In genomic region chr2:106294182-106294581, GRCh38 we compare ENCODE assay signal across 29 cellular contexts.
"Had no signal": no experiment of that assay in that cellular context is flagged by ENCODE, and none has a peak within 500 bp of the region (broad histone marks: within the 10 kb centered on the region; RNA-seq: fewer than 3 reads in every experiment).

No MANE protein-coding gene starts in this region.

- DNase-seq: natural killer cell; occipital lobe; ovary; posterior cingulate gyrus; psoas muscle; right cardiac atrium; right lobe of liver; sigmoid colon; spleen; stimulated activated CD4-positive, alpha-beta T cell treated with anti-CD3 and anti-CD28 coated beads, Interleukin-12 subunit alpha, Interleukin-12 subunit beta, amount 100 ng/mL, for 4 hours; stimulated activated CD4-positive, alpha-beta T cell treated with anti-CD3 and anti-CD28 coated beads, Interleukin-1b, Interleukin-23, amount 100 ng/mL, for 48 hours; stimulated activated CD4-positive, alpha-beta T cell treated with anti-CD3 and anti-CD28 coated beads, Interleukin-4, amount 100 ng/mL, for 1 hour; stimulated activated CD4-positive, alpha-beta T cell treated with anti-CD3 and anti-CD28 coated beads, Interleukin-4, amount 100 ng/mL, for 4 hours; stimulated activated CD8-positive, alpha-beta memory T cell treated with anti-CD3 and anti-CD28 coated beads, Interleukin-4, amount 100 ng/mL, for 48 hours; stimulated activated naive CD4-positive, alpha-beta T cell; stimulated activated naive CD8-positive, alpha-beta T cell treated with anti-CD3 and anti-CD28 coated beads, Interleukin-15, amount 100 ng/mL, for 72 hours; stimulated activated naive CD8-positive, alpha-beta T cell treated with anti-CD3 and anti-CD28 coated beads, Interleukin-15, Interleukin-2, amounts not matched to agents 100 U/mL and 50 U/mL, for 24 hours; substantia nigra; thyroid gland; trophoblast cell; upper lobe of left lung had no signal

- H3K27me3 ChIP-seq: neural progenitor cell, ovary, right lobe of liver, sigmoid colon, spleen, thyroid gland, tibial nerve, upper lobe of left lung, vagina had no signal

- H3K79me2 ChIP-seq: parathyroid adenoma had no signal

- H3K4me1 ChIP-seq: parathyroid adenoma, psoas muscle, right lobe of liver, sigmoid colon, spleen, thyroid gland, tibial nerve, upper lobe of left lung, vagina had no signal

- H3K4me2 ChIP-seq: neural progenitor cell, smooth muscle cell had no signal

- H3K27ac ChIP-seq: neural progenitor cell, ovary, parathyroid adenoma, psoas muscle, right lobe of liver, sigmoid colon, spleen, thoracic aorta, thyroid gland, tibial nerve, upper lobe of left lung, vagina had no signal

- H3K4me3 ChIP-seq: neural progenitor cell, ovary, psoas muscle, right lobe of liver, sigmoid colon, smooth muscle cell, spleen, thoracic aorta, thyroid gland, tibial nerve, upper lobe of left lung, vagina had no signal

- ATAC-seq: natural killer cell; psoas muscle; right cardiac atrium; stimulated activated memory B cell treated with anti-CD40 and anti-IgM and Interleukin-4, amounts not matched to agents 10 μg/mL and 1 μg/mL and 100 μg/mL, for 72 hours; stimulated activated naive CD8-positive, alpha-beta T cell treated with anti-CD3 and anti-CD28 coated beads, Interleukin-15, amount 100 ng/mL, for 72 hours; stimulated activated naive CD8-positive, alpha-beta T cell treated with anti-CD3 and anti-CD28 coated beads, Interleukin-15, Interleukin-2, amounts not matched to agents 100 U/mL and 50 U/mL, for 24 hours had no signal

- H3K9ac ChIP-seq: neural progenitor cell, parathyroid adenoma had no signal

- H3K36me3 ChIP-seq: neural progenitor cell, ovary, right lobe of liver, sigmoid colon, spleen, thoracic aorta, thyroid gland, tibial nerve, upper lobe of left lung, vagina had no signal

- H2AFZ ChIP-seq: neural progenitor cell, parathyroid adenoma had no signal

- FAIRE-seq: urothelium cell line had no signal

- H3K9me3 ChIP-seq: ovary, psoas muscle, right lobe of liver, sigmoid colon, spleen, thoracic aorta, thyroid gland, tibial nerve, upper lobe of left lung, vagina had no signal
